Comparison of ENCODE assay signal across 1 cellular context in genomic region chr7:16933296-16934248, GRCh38.
TF ChIP-seq lines count a peak whose summit lies in the region.

No MANE protein-coding gene starts in this region.

TF ChIP-seq in HepG2, 621 proteins besides CTCF, POLR2A, EP300 and RAD21 (continued from another document):
- TF ChIP-seq ZNF142 (CRISPR knock-in tag; IDR thresholded peaks at IDR 0.05) (no peak), HCFC1 (IDR thresholded peaks at IDR 0.05; ENCODE audit: low read depth, low read length) (no peak), ZNF781 (CRISPR knock-in tag; IDR thresholded peaks at IDR 0.05; ENCODE audit: borderline replicate concordance, not compliant biosample characterization) (no peak), ZMYM3 (CRISPR knock-in tag; IDR thresholded peaks at IDR 0.05) (no peak), ZFP1 (CRISPR knock-in tag; IDR thresholded peaks at IDR 0.05) (no peak), ZNF709 (CRISPR knock-in tag; IDR thresholded peaks at IDR 0.05) (no peak)
